19 cellular contexts compared by ENCODE assay signal in genomic region chr1:3462356-3463012, GRCh38. TPM values are rescaled to one million over a fixed set of nuclear protein-coding genes. Genes with fewer than 3 reads are reported as not detected.
A peak's percentile ranks its signal among the peaks of the same experiment; 100 is the strongest.
DNase-seq lines count a peak whose midpoint lies in the region; ATAC-seq, FAIRE-seq and TF ChIP-seq lines count a peak whose summit lies in the region.
"Had no signal": no experiment of that assay in that cellular context is flagged by ENCODE, and none has a peak within 500 bp of the region (broad histone marks: within the 10 kb centered on the region; RNA-seq: fewer than 3 reads in every experiment).

No MANE protein-coding gene starts in this region.

- H3K9me3 ChIP-seq in H1 (ENCODE audit: insufficient read depth in 2 of 2, low read depth in 1 of 2, low read length in 1 of 2) (no peaks in the 10 kb centered on the region), right lobe of liver (no peaks in the 10 kb centered on the region)
- H3K9me3 ChIP-seq: MG63 had no signal

- H3K4me3 Mint-ChIP-seq in CD14-positive monocyte: no peak overlapping the region
- H3K4me3 Mint-ChIP-seq: CD8-positive, alpha-beta T cell had no signal

- H2BK120ac ChIP-seq in H1 (replicated peaks; ENCODE audit: low read depth, low read length): no peak overlapping the region

- no peak overlapping the region for H2BK12ac ChIP-seq in H1 (ENCODE audit: low read depth, low read length)

- TF ChIP-seq CTCF in CD14-positive monocyte (IDR thresholded peaks at IDR 0.05) (no peak), H1 (IDR thresholded peaks at IDR 0.05; ENCODE audit: control extremely low read depth in 1 of 3, insufficient read depth in 1 of 3, low read depth in 1 of 3, low read length in 3 of 3) (no peak), right lobe of liver (IDR thresholded peaks at IDR 0.05) (no peak)

- H3K56ac ChIP-seq in H1 (replicated peaks; ENCODE audit: insufficient read length, low read depth, low read length): no peak overlapping the region

- no peak for FAIRE-seq in H1 (lab: Jason Lieb, UNC)
- FAIRE-seq: A204.1 had no signal

- H3K14ac ChIP-seq in H1 (ENCODE audit: insufficient read length): no peak overlapping the region

- no peaks in the 10 kb centered on the region for H3K36me3 Mint-ChIP-seq in CD14-positive monocyte
- H3K36me3 Mint-ChIP-seq: CD8-positive, alpha-beta T cell had no signal

- no peak overlapping the region for H3K4me2 ChIP-seq in H1 (ENCODE audit: insufficient read depth in 1 of 2, low read depth in 2 of 2, low read length in 2 of 2)
- H3K4me2 ChIP-seq: PC-9 had no signal

- 88% methylated on average over 15 of the region's 16 CpGs; no CpG with 5 or more reads in 1 of the 2 experiments for WGBS in H1 (ENCODE audit: extremely low coverage in 1 of 2, insufficient coverage in 1 of 2, insufficient read length in 1 of 2, insufficient replicate concordance in 2 of 2, low coverage in 1 of 2, low lambda C conversion rate in 2 of 2, missing lambda C conversion rate in 1 of 2), 2 experiments
- WGBS in right lobe of liver (ENCODE audit: insufficient coverage, low coverage, low lambda C conversion rate, missing lambda C conversion rate): no CpG with 5 or more reads among the region's 16 CpGs

- H3K36me3 ChIP-seq in H1 (ENCODE audit: control insufficient read depth in 2 of 4, insufficient read depth in 4 of 4, low read length in 3 of 4) (no peaks in the 10 kb centered on the region), right lobe of liver (no peaks in the 10 kb centered on the region)
- H3K36me3 ChIP-seq: MG63 had no signal

- CTCF ChIA-PET in H1 (lab: Charles Lee; ENCODE audit: partially characterized antibody): interaction anchor here (0.7 to 2.8 kb wide), 11 partner anchors 10 to 177 kb away, joined by 3 to 25 read pairs (median 3); no protein-coding TSS in a partner anchor

- H3K27ac ChIP-seq in H1 (ENCODE audit: low read depth, low read length) (no peak overlapping the region), right lobe of liver (no peak overlapping the region)
- H3K27ac ChIP-seq: PC-9 had no signal

- 0 out of 2 replicates have a peak overlapping the region, but pooled peaks have one; percentile 4 for H4K8ac ChIP-seq in H1 (ENCODE audit: extremely low read depth, insufficient read depth, low read length)

- intact Hi-C loops in CD14-positive monocyte (cut with micrococcal nuclease) (no loop called here), right lobe of liver (cut with DNase I) (no loop called here), posterior vena cava (cut with DNase I) (no loop called here)

- no peak for TF ChIP-seq POLR2A in H1 (IDR thresholded peaks at IDR 0.05; ENCODE audit: control extremely low read depth in 1 of 2, low read depth in 2 of 2, low read length in 2 of 2)
- no peak for TF ChIP-seq POLR2A in right lobe of liver (IDR thresholded peaks at IDR 0.05)

- H3K27me3 Mint-ChIP-seq in CD14-positive monocyte (ENCODE audit: low read depth in 3 of 3): peaks cover 3 to 12% (median 8%) of the 10 kb centered on the region in 3 donors

- H3K79me2 ChIP-seq in H1 (ENCODE audit: control insufficient read depth in 1 of 2, insufficient read depth in 2 of 2, low read length in 2 of 2): no peaks in the 10 kb centered on the region

- H4K91ac ChIP-seq in H1 (replicated peaks; ENCODE audit: insufficient read length, low read length): no peak overlapping the region

- H3K4ac ChIP-seq in H1 (replicated peaks; ENCODE audit: insufficient read length, low read depth, low read length): no peak overlapping the region

- no peak for TF ChIP-seq RAD21 in H1 (IDR thresholded peaks at IDR 0.05 in 1 of 2, conservative IDR thresholded peaks at IDR 0.05 in 1 of 2; ENCODE audit: low read depth in 2 of 2, low read length in 2 of 2)

- no peak overlapping the region for H2AK5ac ChIP-seq in H1 (ENCODE audit: low read depth, low read length)

- no peak overlapping the region for H2BK15ac ChIP-seq in H1 (ENCODE audit: low read length)

- no peak overlapping the region for H3K27ac Mint-ChIP-seq in CD14-positive monocyte
- H3K27ac Mint-ChIP-seq: CD8-positive, alpha-beta T cell had no signal

- no peaks in the 10 kb centered on the region for H3K9me3 Mint-ChIP-seq in CD14-positive monocyte
- H3K9me3 Mint-ChIP-seq: CD8-positive, alpha-beta T cell had no signal

- H4K20me1 ChIP-seq in H1 (replicated peaks in 1 of 2; ENCODE audit: control insufficient read depth in 1 of 2, insufficient read depth in 2 of 2, low read length in 2 of 2): peaks cover 0 to 12% of the 10 kb centered on the region in 2 experiments

- peak overlapping the region; percentile 44 for H2BK5ac ChIP-seq in H1 (ENCODE audit: low read depth, low read length)

- H3K4me1 Mint-ChIP-seq in CD14-positive monocyte: no peaks in the 10 kb centered on the region

- peaks cover 5% of the 10 kb centered on the region; the same call in 1 of the 2 replicates for H3K79me1 ChIP-seq in H1 (ENCODE audit: low read depth, low read length)

- no peak overlapping the region for H2BK20ac ChIP-seq in H1 (ENCODE audit: low read length)

- peaks cover 0 to 3% (median 1%) of the 10 kb centered on the region in 4 experiments; a peak in 1 of 7 replicates for H3K4me1 ChIP-seq in H1 (replicated peaks in 1 of 4; ENCODE audit: control insufficient read depth in 3 of 4, insufficient read depth in 4 of 4, low read length in 3 of 4)
- H3K4me1 ChIP-seq in right lobe of liver: peaks cover 0 to 11% (median 0%) of the 10 kb centered on the region in 4 donors

- no peak for ATAC-seq in right lobe of liver
- ATAC-seq: CD8-positive, alpha-beta T cell had no signal

- no peak overlapping the region for H3K9ac ChIP-seq in H1 (replicated peaks in 1 of 4; ENCODE audit: extremely low read depth in 1 of 4, low read depth in 3 of 4, low read length in 3 of 4)

- H4K5ac ChIP-seq in H1 (ENCODE audit: insufficient read length, low read depth, low read length): no peak overlapping the region

- TF ChIP-seq EP300 in H1 (IDR thresholded peaks at IDR 0.05; ENCODE audit: borderline replicate concordance in 1 of 2, low read depth in 2 of 2, low read length in 2 of 2): no peak

- H3K27me3 ChIP-seq in H1 (replicated peaks in 1 of 4; ENCODE audit: control insufficient read depth in 3 of 4, extremely low read depth in 1 of 4, insufficient read depth in 3 of 4, low read length in 3 of 4) (no peaks in the 10 kb centered on the region), right lobe of liver (no peaks in the 10 kb centered on the region)
- H3K27me3 ChIP-seq: MG63 had no signal

- no peak overlapping the region for H3K23ac ChIP-seq in H1 (ENCODE audit: insufficient read length)

- no peak overlapping the region for H2AFZ ChIP-seq in H1 (ENCODE audit: low read length)
- H2AFZ ChIP-seq: PC-9 had no signal

- peak; percentile 41 for DNase-seq in CD14-positive monocyte (ENCODE audit: low spot score)
- no peak for DNase-seq in H1 (ENCODE audit: low read depth in 1 of 2, low spot score in 2 of 2)
- DNase-seq in right lobe of liver: peak in 2 of 3 donors; percentile 7 to 46
- DNase-seq in posterior vena cava (ENCODE audit: low spot score): peak; percentile 77
- no peak for DNase-seq in CD1c-positive myeloid dendritic cell (ENCODE audit: extremely low spot score)
- DNase-seq in activated T-cell treated with anti-CD3 and anti-CD28 coated beads, Interleukin-2, amount 50 U/mL, for 1 hour: no peak
- no peak for DNase-seq in HPDE6-E6E7 (ENCODE audit: extremely low spot score)
- DNase-seq: Calu3; CD8-positive, alpha-beta T cell; GF-D8; HCEC 1CT; Kasumi-1; MG63; NCI-H1048; NCI-H1436; NCI-H2029; NCI-H526 had no signal

- POLR2A ChIA-PET in H1 (lab: Charles Lee; ENCODE audit: partially characterized antibody): interaction anchor here (1.0 to 1.6 kb wide), 2 partner anchors 9 to 10 kb away, joined by 4 to 9 read pairs; no protein-coding TSS in a partner anchor

- H3K4me3 ChIP-seq in H1 (ENCODE audit: extremely low read depth in 1 of 4, insufficient read depth in 2 of 4, low read depth in 3 of 4, low read length in 4 of 4) (no peak overlapping the region), right lobe of liver (no peak overlapping the region)
- H3K4me3 ChIP-seq: MG63, PC-9 had no signal

- H3K23me2 ChIP-seq in H1 (ENCODE audit: low read depth, low read length): no peaks in the 10 kb centered on the region

- H3K18ac ChIP-seq in H1 (ENCODE audit: extremely low read depth, low read length): peak overlapping the region; percentile 19; the same call in 1 of the 2 replicates

TF ChIP-seq in H1, 55 proteins besides CTCF, POLR2A, EP300 and RAD21:
- TF ChIP-seq GABPA (IDR thresholded peaks at IDR 0.05; ENCODE audit: borderline replicate concordance, insufficient read depth, low read length): peak; percentile 60; the same call in 1 of the 2 replicates
- TF ChIP-seq TBP (IDR thresholded peaks at IDR 0.05; ENCODE audit: low read depth, low read length): no peak

RNA-seq across cellular contexts. Expression of gene ARHGEF16, which starts 8.0 kb away (rescaled TPM):
- not detected for polyA plus RNA-seq in CD14-positive monocyte
- 20.0 and 20.7 TPM in 2 replicates for total RNA-seq in H1 (2021; fragmentation: NEBNext Ultra II Directional; extraction: Animal tissue kit (Norgen Biotek cat#: 25700))
- polyA plus RNA-seq in H1 (2011; rRNA removed): 18.3 and 25.0 TPM in 2 replicates
- 20.5 TPM for polyA plus RNA-seq in H1 (2011; cell fraction: cytosol; rRNA removed)
- 55.6 TPM for polyA plus RNA-seq in H1 (2011; cell fraction: nucleus; rRNA removed)
- polyA plus RNA-seq in H1 (2012, experiment 1 of 2): 11.4 to 18.1 TPM (median 16.6 TPM) in 4 replicates
- polyA plus RNA-seq in H1 (2012, experiment 2 of 2): 15.7 TPM
- 8.9 TPM for polyA plus RNA-seq in H1 (2013, experiment 1 of 2)
- polyA plus RNA-seq in H1 (2013, experiment 2 of 2): 7.8 TPM
- polyA minus RNA-seq in H1 (2011; rRNA and poly(A)+ RNA removed): 32.5 and 33.4 TPM in 2 replicates
- polyA minus RNA-seq in H1 (2011; cell fraction: cytosol; rRNA and poly(A)+ RNA removed): 10.1 TPM
- polyA minus RNA-seq in H1 (2011; cell fraction: nucleus; rRNA and poly(A)+ RNA removed): 24.2 TPM
- 10 to 100 TPM in 2 of 6 experiments, 1 to 10 TPM in 4; 2.1 to 16.3 (median 7.5) TPM for total RNA-seq in right lobe of liver
- total RNA-seq in posterior vena cava: under 1 TPM; 0.29 to 0.32 TPM
- total RNA-seq: CD8-positive, alpha-beta T cell had no signal

Comparison
In these comparisons a context has a peak if more than half of its experiments do, and no peak if none do; other contexts are left out.
1. DNase-seq: peak in CD14-positive monocyte (single experiment), right lobe of liver (2 of 3) and posterior vena cava (single experiment); none in H1 (0 of 2), CD1c-positive myeloid dendritic cell (single experiment), activated T-cell treated with anti-CD3 and anti-CD28 coated beads, Interleukin-2, amount 50 U/mL, for 1 hour (single experiment) and HPDE6-E6E7 (single experiment).